ENCODE assay signal across 13 cellular contexts in genomic region chr2:176676257-176676570, GRCh38.
DNase-seq lines count a peak whose midpoint lies in the region; ATAC-seq and TF ChIP-seq lines count a peak whose summit lies in the region.
"Had no signal": no experiment of that assay in that cellular context is flagged by ENCODE, and none has a peak within 500 bp of the region (broad histone marks: within the 10 kb centered on the region; RNA-seq: fewer than 3 reads in every experiment).

No MANE protein-coding gene starts in this region.

- H3K4me2 ChIP-seq in OCI-LY7 (ENCODE audit: low read length), result no peak overlapping the region
- H3K4me2 ChIP-seq: A549 had no signal

- H3K4me3 Mint-ChIP-seq in type B pancreatic cell, result peak overlapping the region; percentile 50
- H3K4me3 Mint-ChIP-seq: CD4-positive, alpha-beta memory T cell had no signal

- H3K9me3 Mint-ChIP-seq in type B pancreatic cell, result no peaks in the 10 kb centered on the region
- H3K9me3 Mint-ChIP-seq: CD4-positive, alpha-beta memory T cell had no signal

- no peaks in the 10 kb centered on the region for H3K9me3 ChIP-seq in OCI-LY7 (ENCODE audit: low read length)
- H3K9me3 ChIP-seq: A549 had no signal

- no peaks in the 10 kb centered on the region for H4K20me1 ChIP-seq in OCI-LY7 (ENCODE audit: insufficient read depth, low read length)

- no peaks in the 10 kb centered on the region for H3K79me2 ChIP-seq in OCI-LY7 (ENCODE audit: insufficient read depth, low read depth, low read length)

- H3K27ac Mint-ChIP-seq in type B pancreatic cell, result no peak overlapping the region
- H3K27ac Mint-ChIP-seq: CD4-positive, alpha-beta memory T cell had no signal

- no peaks in the 10 kb centered on the region for H3K27me3 Mint-ChIP-seq in type B pancreatic cell

- H3K4me1 ChIP-seq in OCI-LY7 (ENCODE audit: insufficient read depth, low read length, poor library complexity, severe bottlenecking), result peaks cover 4% of the 10 kb centered on the region
- H3K4me1 ChIP-seq: A549 had no signal

- no peak overlapping the region for H3K4me3 ChIP-seq in OCI-LY7 (ENCODE audit: low read depth, low read length, poor library complexity, severe bottlenecking)
- H3K4me3 ChIP-seq: A549, GM23248 had no signal

- peaks cover 26% of the 10 kb centered on the region for H3K4me1 Mint-ChIP-seq in type B pancreatic cell (ENCODE audit: unreplicated experiment)
- H3K4me1 Mint-ChIP-seq: CD4-positive, alpha-beta memory T cell had no signal

- CTCF ChIA-PET in OCI-LY7 (lab: Charles Lee; ENCODE audit: unreplicated experiment), result no interaction called here

- H2AFZ ChIP-seq in OCI-LY7 (ENCODE audit: low read length), result peak overlapping the region; percentile 78; the same call in 1 of the 2 replicates
- H2AFZ ChIP-seq: GM23248 had no signal

- H3K27ac ChIP-seq in OCI-LY7 (ENCODE audit: low read depth, low read length, poor library complexity, severe bottlenecking), result no peak overlapping the region
- H3K27ac ChIP-seq: A549, GM23248 had no signal

- DNase-seq in NCI-H748 (lab: John Stamatoyannopoulos, UW; ENCODE audit: unreplicated experiment) (peak; percentile 65), NCI-H748 treated with DMSO at 0.1 percent for 48 hours (lab: John Stamatoyannopoulos, UW) (no peak), OCI-LY7 (ENCODE audit: low spot score) (no peak), type B pancreatic cell (ENCODE audit: extremely low spot score, unreplicated experiment) (no peak), NCI-H146 treated with DMSO at 0.1 percent for 48 hours (lab: John Stamatoyannopoulos, UW; ENCODE audit: unreplicated experiment) (no peak)
- DNase-seq: 8988T; C1 segment of cervical spinal cord; CD4-positive, alpha-beta memory T cell; DND-41; GM23248; HCEC 1CT had no signal

- POLR2A ChIA-PET in OCI-LY7 (lab: Charles Lee), result interaction anchor here (0.6 to 1.3 kb wide), 4 partner anchors 12 to 1177 kb away, joined by 3 to 5 read pairs (median 3); no protein-coding TSS in a partner anchor

- TF ChIP-seq CTCF in OCI-LY7 (conservative IDR thresholded peaks at IDR 0.05; ENCODE audit: low read length) (no peak), type B pancreatic cell (conservative IDR thresholded peaks at IDR 0.05) (no peak)

- BruUV-seq in OCI-LY7 (replicated peaks; lab: Mats Ljungman, UMichigan), result no TSS peak

- no peak for ATAC-seq in esophagus mucosa
- ATAC-seq: A549 had no signal

- no peaks in the 10 kb centered on the region for H3K36me3 Mint-ChIP-seq in type B pancreatic cell
- H3K36me3 Mint-ChIP-seq: CD4-positive, alpha-beta memory T cell had no signal

- H3K9me2 ChIP-seq in OCI-LY7 (ENCODE audit: insufficient read depth, low read length), result no peaks in the 10 kb centered on the region

- intact Hi-C loops in OCI-LY7 (cut with micrococcal nuclease; ENCODE audit: unreplicated experiment), result no loop called here

- no peaks in the 10 kb centered on the region for H3K36me3 ChIP-seq in OCI-LY7 (ENCODE audit: insufficient read depth, low read length)
